ENCODE assay signal across 21 cellular contexts in the genomic region with DNA sequence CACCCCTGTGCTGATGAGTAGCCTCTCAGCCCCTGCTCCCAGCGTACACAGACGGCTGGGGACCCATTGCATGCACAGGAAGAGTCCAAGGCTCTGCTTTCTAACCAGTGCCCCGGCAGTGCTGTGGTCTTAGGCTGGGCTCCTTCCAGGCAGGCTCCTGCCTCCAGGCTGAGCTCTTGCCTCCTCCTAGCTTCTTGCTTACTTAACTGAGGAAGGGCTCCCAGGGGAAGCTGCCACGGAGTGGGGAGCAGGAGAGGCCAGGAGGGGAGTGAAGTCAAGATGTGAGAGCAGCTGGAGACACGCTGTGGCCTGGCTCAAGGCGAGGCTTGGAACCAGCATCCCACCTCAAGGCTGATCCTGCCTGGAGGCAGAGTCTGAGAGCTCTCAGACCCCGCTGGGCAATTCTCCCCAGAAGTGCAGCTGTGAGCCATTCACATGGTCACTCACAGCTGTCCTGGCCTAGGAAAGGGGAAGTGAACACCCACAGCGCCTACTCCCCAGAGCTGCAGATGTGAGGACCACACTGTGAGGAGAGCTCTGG.
A peak's percentile ranks its signal among the peaks of the same experiment; 100 is the strongest.
DNase-seq lines count a peak whose midpoint lies in the region; ATAC-seq, FAIRE-seq and TF ChIP-seq lines count a peak whose summit lies in the region.
"Had no signal": no experiment of that assay in that cellular context is flagged by ENCODE, and none has a peak within 500 bp of the region (broad histone marks: within the 10 kb centered on the region; RNA-seq: fewer than 3 reads in every experiment).

No MANE protein-coding gene starts in this region.

- H3K36me3 ChIP-seq in osteoblast (ENCODE audit: insufficient read depth, low read length), result no peaks in the 10 kb centered on the region
- H3K36me3 ChIP-seq: HAP-1 had no signal

- DNase-seq in GM12891 (ENCODE audit: insufficient read length, low spot score), result no peak
- DNase-seq in OCI-M1 (lab: John Stamatoyannopoulos, UW), result peak; percentile 18
- peak; percentile 27 for DNase-seq in fibroblast of mammary gland (ENCODE audit: low read depth)
- DNase-seq in osteoblast (ENCODE audit: insufficient read length, low spot score, missing footprints), result no peak
- DNase-seq in SKM-1 treated with dmso at 0.1 percent for 144 hours (lab: John Stamatoyannopoulos, UW; ENCODE audit: unreplicated experiment), result no peak
- no peak for DNase-seq in iPS-NIHi7 (ENCODE audit: extremely low spot score)
- DNase-seq: activated CD4-positive, alpha-beta T cell treated with anti-CD3 and anti-CD28 coated beads, Interleukin-2, amount 50 U/mL, for 1 hour; aorta; CD4-positive, alpha-beta T cell; foreskin melanocyte; kidney glomerular epithelial cell; NCI-H1694; NCI-H748 treated with DMSO at 0.1 percent for 48 hours; SHP77; T-helper 1 cell; testis had no signal

- H3K79me2 ChIP-seq in osteoblast (ENCODE audit: insufficient read depth, low read length), result no peaks in the 10 kb centered on the region
- H3K79me2 ChIP-seq: parathyroid adenoma had no signal

- H3K4me3 ChIP-seq in fibroblast of mammary gland (ENCODE audit: control insufficient read depth, low read depth, low read length), result no peak overlapping the region
- H3K4me3 ChIP-seq in osteoblast (ENCODE audit: insufficient read depth, low read length), result no peak overlapping the region
- H3K4me3 ChIP-seq: HAP-1, testis had no signal

- ATAC-seq in GM19324 (IDR thresholded peaks at IDR 0.05; ENCODE audit: low FRiP score, unreplicated experiment) (no peak), HG03571 (IDR thresholded peaks at IDR 0.05; ENCODE audit: unreplicated experiment) (no peak)
- ATAC-seq: activated naive CD4-positive, alpha-beta T cell treated with anti-CD3 and anti-CD28 coated beads, Interleukin-2, amount 50 U/mL, for 72 hours had no signal

- H4K20me1 ChIP-seq in osteoblast (ENCODE audit: insufficient read depth, low read length), result no peaks in the 10 kb centered on the region

- peaks cover 34% of the 10 kb centered on the region for H3K4me1 ChIP-seq in osteoblast (ENCODE audit: insufficient read depth, low read length)
- H3K4me1 ChIP-seq: HAP-1, parathyroid adenoma, testis had no signal

- FAIRE-seq in GM12891 (lab: Jason Lieb, UNC), result no peak

- H3K9me3 ChIP-seq in osteoblast (ENCODE audit: low read depth, low read length), result no peaks in the 10 kb centered on the region
- H3K9me3 ChIP-seq: HAP-1, testis had no signal

- no peak for TF ChIP-seq POLR2A in GM12891 (IDR thresholded peaks at IDR 0.05; ENCODE audit: low read depth, low read length)

- peak overlapping the region; percentile 10 for H3K4me2 ChIP-seq in osteoblast (ENCODE audit: insufficient read depth, low read length)

- no peaks in the 10 kb centered on the region for H3K27me3 ChIP-seq in osteoblast (ENCODE audit: insufficient read depth, low read length)
- H3K27me3 ChIP-seq: testis had no signal

- peak overlapping the region; percentile 76 for H2AFZ ChIP-seq in osteoblast (ENCODE audit: low read length)
- H2AFZ ChIP-seq: parathyroid adenoma had no signal

- TF ChIP-seq CTCF in fibroblast of mammary gland (conservative IDR thresholded peaks at IDR 0.05; ENCODE audit: control insufficient read depth, insufficient read depth, low read depth, low read length) (no peak), osteoblast (IDR thresholded peaks at IDR 0.05; ENCODE audit: extremely low read depth, low read depth, low read length) (no peak)

- H3K27ac ChIP-seq in osteoblast (ENCODE audit: low read depth, low read length), result peak overlapping the region; percentile 90
- H3K27ac ChIP-seq: parathyroid adenoma, testis had no signal

TF ChIP-seq in GM12891, 5 proteins besides CTCF, POLR2A, EP300 and RAD21:
- TF ChIP-seq POLR2AphosphoS5 (IDR thresholded peaks at IDR 0.05; ENCODE audit: low read depth, low read length) (no peak), TAF1 (IDR thresholded peaks at IDR 0.05; ENCODE audit: low read depth, low read length) (no peak), POU2F2 (IDR thresholded peaks at IDR 0.05; ENCODE audit: low read depth, low read length) (no peak), SPI1 (IDR thresholded peaks at IDR 0.05; ENCODE audit: low read depth, low read length) (peak; percentile 71), PAX5 (IDR thresholded peaks at IDR 0.05; ENCODE audit: insufficient read depth, low read length, severe bottlenecking) (no peak)

Comparison
In these comparisons a context has a peak if more than half of its experiments do, and no peak if none do; other contexts are left out.
1. DNase-seq: peak in OCI-M1 (single experiment) and fibroblast of mammary gland (single experiment); none in GM12891 (single experiment), osteoblast (single experiment), SKM-1 treated with dmso at 0.1 percent for 144 hours (single experiment) and iPS-NIHi7 (single experiment).